11 cellular contexts compared by ENCODE assay signal in the genomic region with DNA sequence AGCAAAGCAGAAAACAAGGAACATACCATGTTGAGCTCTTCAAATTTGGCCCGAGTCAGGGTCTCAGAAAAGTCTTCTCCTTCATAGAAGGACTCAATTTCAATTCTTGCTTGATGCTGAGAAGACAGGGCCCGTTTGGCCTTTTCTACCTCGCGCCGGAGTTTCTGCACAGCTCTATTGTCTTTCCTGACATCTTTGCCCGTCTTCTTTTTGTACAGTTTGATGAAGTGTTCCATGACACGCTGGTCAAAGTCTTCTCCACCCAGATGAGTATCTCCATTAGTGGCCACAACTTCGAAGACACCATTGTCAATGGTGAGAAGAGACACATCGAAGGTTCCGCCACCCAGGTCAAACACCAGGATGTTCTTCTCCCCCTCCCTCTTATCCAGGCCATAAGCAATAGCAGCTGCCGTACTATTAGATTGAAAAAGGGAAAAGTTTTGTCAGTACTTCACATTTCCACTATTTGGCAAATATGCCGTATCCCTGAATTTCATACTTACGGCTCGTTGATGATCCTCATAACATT. TPM values are rescaled to one million over a fixed set of nuclear protein-coding genes. Genes with fewer than 3 reads are reported as not detected.
DNase-seq lines count a peak whose midpoint lies in the region; ATAC-seq and TF ChIP-seq lines count a peak whose summit lies in the region.
"Had no signal": no experiment of that assay in that cellular context is flagged by ENCODE, and none has a peak within 500 bp of the region (broad histone marks: within the 10 kb centered on the region; RNA-seq: fewer than 3 reads in every experiment).

No MANE protein-coding gene starts in this region.

- TF ChIP-seq RAD21 in liver (IDR thresholded peaks at IDR 0.05), result no peak

- no peak for DNase-seq in activated naive CD4-positive, alpha-beta T cell (lab: John Stamatoyannopoulos, UW)
- DNase-seq in ascending aorta (ENCODE audit: low spot score in 2 of 2) (no peak), transverse colon (no peak), DMS 273 (lab: John Stamatoyannopoulos, UW; ENCODE audit: unreplicated experiment) (no peak), SKM-1 (lab: John Stamatoyannopoulos, UW; ENCODE audit: unreplicated experiment) (no peak)
- DNase-seq: GOT3, midbrain, NCI-H2171 treated with DMSO at 0.1 percent for 48 hours had no signal

- peaks cover 44% of the 10 kb centered on the region for H3K36me3 Mint-ChIP-seq in activated naive CD4-positive, alpha-beta T cell treated with anti-CD3 and anti-CD28 coated beads, Interleukin-2, amount 50 U/mL, for 24 hours

- in situ Hi-C loops in transverse colon (cut with MboI; ENCODE audit: low pct_ligation_motif_present in 1 of 4, low pct_unique_long_range_greater_than_20kb in 1 of 4, low sequenced_read_pairs in 3 of 4), result no loop called here

- H3K4me3 ChIP-seq in ascending aorta (peak overlapping the region; percentile 79 to 95), liver (ENCODE audit: low read depth in 1 of 3, low read length in 3 of 3) (peak overlapping the region; percentile 47 to 96 (median 78)), transverse colon (peak overlapping the region in 3 of 4 donors; percentile 76 to 85 (median 78))

- H3K27ac ChIP-seq in ascending aorta (no peak overlapping the region), liver (ENCODE audit: low read depth in 1 of 2, low read length in 2 of 2) (no peak overlapping the region), transverse colon (no peak overlapping the region)

- H3K9me3 ChIP-seq in ascending aorta, result no peaks in the 10 kb centered on the region
- no peaks in the 10 kb centered on the region for H3K9me3 ChIP-seq in liver (ENCODE audit: control insufficient read depth in 4 of 4, low read length in 3 of 4)
- H3K9me3 ChIP-seq in transverse colon, result no peaks in the 10 kb centered on the region

- H3K36me3 ChIP-seq in ascending aorta (peaks cover 36 to 50% of the 10 kb centered on the region in 2 donors), liver (ENCODE audit: control insufficient read depth in 4 of 4, insufficient read depth in 3 of 4, low read depth in 1 of 4, low read length in 3 of 4) (peaks cover 5 to 47% (median 36%) of the 10 kb centered on the region in 4 donors), transverse colon (peaks cover 0 to 41% (median 18%) of the 10 kb centered on the region in 4 donors)

- TF ChIP-seq CTCF in ascending aorta (IDR thresholded peaks at IDR 0.05) (no peak), liver (IDR thresholded peaks at IDR 0.05; ENCODE audit: low read depth, low read length, missing input control) (no peak), transverse colon (IDR thresholded peaks at IDR 0.05) (no peak)

- no peak for TF ChIP-seq POLR2A in transverse colon (IDR thresholded peaks at IDR 0.05)

- H3K9me3 Mint-ChIP-seq in activated naive CD4-positive, alpha-beta T cell treated with anti-CD3 and anti-CD28 coated beads, Interleukin-2, amount 50 U/mL, for 24 hours, result no peaks in the 10 kb centered on the region

- intact Hi-C loops in ascending aorta (cut with DNase I), result no loop called here
- intact Hi-C loops in transverse colon (cut with DNase I; ENCODE audit: low total_unique reads), result no loop called here

- H3K9ac ChIP-seq in liver (ENCODE audit: low read depth in 1 of 2, low read length in 2 of 2), result peak overlapping the region; percentile 26 to 56

- no peak for TF ChIP-seq EP300 in transverse colon (IDR thresholded peaks at IDR 0.05; ENCODE audit: low read depth)

- no peaks in the 10 kb centered on the region for H3K27me3 Mint-ChIP-seq in activated naive CD4-positive, alpha-beta T cell treated with anti-CD3 and anti-CD28 coated beads, Interleukin-2, amount 50 U/mL, for 24 hours

- WGBS in liver, result 61% methylated on average over 14 of the region's 14 CpGs
- 77 to 86% methylated on average over 4 to 14 of the region's 14 CpGs for WGBS in transverse colon (ENCODE audit: low coverage in 1 of 2), 2 donors

- peak overlapping the region; percentile 75 for H3K27ac Mint-ChIP-seq in activated naive CD4-positive, alpha-beta T cell treated with anti-CD3 and anti-CD28 coated beads, Interleukin-2, amount 50 U/mL, for 24 hours

- H3K4me1 ChIP-seq in ascending aorta, result peaks cover 16 to 44% of the 10 kb centered on the region in 2 donors
- peaks cover 2 to 56% (median 45%) of the 10 kb centered on the region in 4 donors for H3K4me1 ChIP-seq in liver (ENCODE audit: control insufficient read depth in 4 of 4, insufficient read depth in 4 of 4, low read length in 3 of 4)
- H3K4me1 ChIP-seq in transverse colon, result peaks cover 22 to 64% (median 51%) of the 10 kb centered on the region in 4 donors

- H3K4me3 Mint-ChIP-seq in activated naive CD4-positive, alpha-beta T cell treated with anti-CD3 and anti-CD28 coated beads, Interleukin-2, amount 50 U/mL, for 24 hours, result peak overlapping the region; percentile 99

- H3K27me3 ChIP-seq in ascending aorta (no peaks in the 10 kb centered on the region), liver (ENCODE audit: control insufficient read depth in 4 of 4, insufficient read depth in 4 of 4, low read length in 3 of 4) (no peaks in the 10 kb centered on the region), transverse colon (no peaks in the 10 kb centered on the region)

- no peak for ATAC-seq in HG02938 (IDR thresholded peaks at IDR 0.05; ENCODE audit: unreplicated experiment)

- peaks cover 51% of the 10 kb centered on the region for H3K4me1 Mint-ChIP-seq in activated naive CD4-positive, alpha-beta T cell treated with anti-CD3 and anti-CD28 coated beads, Interleukin-2, amount 50 U/mL, for 24 hours

TF ChIP-seq in liver, 16 proteins besides CTCF, POLR2A, EP300 and RAD21:
- no peak for TF ChIP-seq HNF4A (conservative IDR thresholded peaks at IDR 0.05)
- no peak for TF ChIP-seq GABPA (IDR thresholded peaks at IDR 0.05 in 1 of 2, conservative IDR thresholded peaks at IDR 0.05 in 1 of 2)
- no peak for TF ChIP-seq FOXA1 (IDR thresholded peaks at IDR 0.05)
TF ChIP-seq in liver: peak in this region for 0.

RNA-seq across cellular contexts. Expression of a gene that starts 2.2 kb away (rescaled TPM):
- total RNA-seq in ascending aorta, result 133 TPM
- 100 to 1,000 TPM; 108 to 342 TPM for total RNA-seq in liver
- polyA plus RNA-seq in liver, result 100 to 1,000 TPM; 135 to 338 TPM
- total RNA-seq in transverse colon, result 100 to 1,000 TPM in 1 of 4 donors, 10 to 100 TPM in 3; 49.8 to 115 (median 66.1) TPM

RNA-seq across cellular contexts. Expression of a gene that starts 22.6 kb away (rescaled TPM):
- 18.9 TPM for total RNA-seq in ascending aorta
- total RNA-seq in liver, result 10 to 100 TPM; 47.4 to 89.7 TPM
- polyA plus RNA-seq in liver, result 1 to 10 TPM; 5.5 to 9.9 TPM
- 10 to 100 TPM; 27.7 to 80.4 (median 48.4) TPM for total RNA-seq in transverse colon

RNA-seq across cellular contexts. Expression of a gene that starts 38.6 kb away (rescaled TPM):
- total RNA-seq in ascending aorta (20.4 TPM), liver (10 to 100 TPM; 12.7 to 20.7 TPM), transverse colon (1 to 10 TPM in 3 of 4 donors, not detected in 1; 5.2 to 8.7 (median 8.6) TPM)
- 10 to 100 TPM; 20.5 to 23.9 TPM for polyA plus RNA-seq in liver

RNA-seq across cellular contexts. Expression of a gene that starts 49.4 kb away (rescaled TPM):
- 33.8 TPM for total RNA-seq in ascending aorta
- 10 to 100 TPM; 10.1 to 14.8 TPM for total RNA-seq in liver
- 10 to 100 TPM; 10.1 to 14.3 TPM for polyA plus RNA-seq in liver
- total RNA-seq in transverse colon, result 10 to 100 TPM; 15.1 to 34.7 (median 29.9) TPM
